ENCODE assay signal across 1 cellular context in the genomic region with DNA sequence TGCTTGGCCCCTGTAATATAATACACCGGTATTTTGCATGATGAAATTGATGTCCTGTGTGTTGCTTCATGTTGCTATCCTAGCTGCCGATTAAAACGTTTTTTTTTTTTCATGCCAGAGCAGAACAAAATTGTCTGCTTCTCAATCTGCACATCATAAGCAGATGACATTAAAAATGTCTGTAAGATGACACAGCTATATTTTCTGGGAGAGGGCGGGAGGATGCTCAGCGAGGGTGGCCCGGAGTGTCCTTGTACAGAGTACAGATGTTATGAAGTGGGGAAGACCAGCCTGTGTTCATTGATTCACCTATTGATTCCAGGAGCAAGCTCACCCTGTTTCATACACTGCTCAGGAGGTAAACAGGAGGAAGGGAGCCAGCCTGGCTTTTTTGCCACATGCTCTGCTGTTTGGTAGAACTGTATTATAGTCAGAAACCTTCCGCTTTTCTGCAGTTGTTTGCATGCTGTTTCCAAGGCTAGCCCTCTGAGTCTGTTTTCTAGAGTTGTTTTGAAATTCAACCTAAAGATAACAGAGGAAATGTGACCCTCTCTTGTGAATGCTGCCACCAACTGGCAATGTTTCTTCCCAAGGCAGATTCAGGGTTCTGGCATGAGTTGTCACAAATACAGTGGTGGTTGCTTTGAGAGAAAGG.
TF ChIP-seq lines count a peak whose summit lies in the region.

No MANE protein-coding gene starts in this region.

TF ChIP-seq in H1, 55 proteins besides CTCF, POLR2A, EP300 and RAD21 (continued from another document):
- TF ChIP-seq, protein P1, sequence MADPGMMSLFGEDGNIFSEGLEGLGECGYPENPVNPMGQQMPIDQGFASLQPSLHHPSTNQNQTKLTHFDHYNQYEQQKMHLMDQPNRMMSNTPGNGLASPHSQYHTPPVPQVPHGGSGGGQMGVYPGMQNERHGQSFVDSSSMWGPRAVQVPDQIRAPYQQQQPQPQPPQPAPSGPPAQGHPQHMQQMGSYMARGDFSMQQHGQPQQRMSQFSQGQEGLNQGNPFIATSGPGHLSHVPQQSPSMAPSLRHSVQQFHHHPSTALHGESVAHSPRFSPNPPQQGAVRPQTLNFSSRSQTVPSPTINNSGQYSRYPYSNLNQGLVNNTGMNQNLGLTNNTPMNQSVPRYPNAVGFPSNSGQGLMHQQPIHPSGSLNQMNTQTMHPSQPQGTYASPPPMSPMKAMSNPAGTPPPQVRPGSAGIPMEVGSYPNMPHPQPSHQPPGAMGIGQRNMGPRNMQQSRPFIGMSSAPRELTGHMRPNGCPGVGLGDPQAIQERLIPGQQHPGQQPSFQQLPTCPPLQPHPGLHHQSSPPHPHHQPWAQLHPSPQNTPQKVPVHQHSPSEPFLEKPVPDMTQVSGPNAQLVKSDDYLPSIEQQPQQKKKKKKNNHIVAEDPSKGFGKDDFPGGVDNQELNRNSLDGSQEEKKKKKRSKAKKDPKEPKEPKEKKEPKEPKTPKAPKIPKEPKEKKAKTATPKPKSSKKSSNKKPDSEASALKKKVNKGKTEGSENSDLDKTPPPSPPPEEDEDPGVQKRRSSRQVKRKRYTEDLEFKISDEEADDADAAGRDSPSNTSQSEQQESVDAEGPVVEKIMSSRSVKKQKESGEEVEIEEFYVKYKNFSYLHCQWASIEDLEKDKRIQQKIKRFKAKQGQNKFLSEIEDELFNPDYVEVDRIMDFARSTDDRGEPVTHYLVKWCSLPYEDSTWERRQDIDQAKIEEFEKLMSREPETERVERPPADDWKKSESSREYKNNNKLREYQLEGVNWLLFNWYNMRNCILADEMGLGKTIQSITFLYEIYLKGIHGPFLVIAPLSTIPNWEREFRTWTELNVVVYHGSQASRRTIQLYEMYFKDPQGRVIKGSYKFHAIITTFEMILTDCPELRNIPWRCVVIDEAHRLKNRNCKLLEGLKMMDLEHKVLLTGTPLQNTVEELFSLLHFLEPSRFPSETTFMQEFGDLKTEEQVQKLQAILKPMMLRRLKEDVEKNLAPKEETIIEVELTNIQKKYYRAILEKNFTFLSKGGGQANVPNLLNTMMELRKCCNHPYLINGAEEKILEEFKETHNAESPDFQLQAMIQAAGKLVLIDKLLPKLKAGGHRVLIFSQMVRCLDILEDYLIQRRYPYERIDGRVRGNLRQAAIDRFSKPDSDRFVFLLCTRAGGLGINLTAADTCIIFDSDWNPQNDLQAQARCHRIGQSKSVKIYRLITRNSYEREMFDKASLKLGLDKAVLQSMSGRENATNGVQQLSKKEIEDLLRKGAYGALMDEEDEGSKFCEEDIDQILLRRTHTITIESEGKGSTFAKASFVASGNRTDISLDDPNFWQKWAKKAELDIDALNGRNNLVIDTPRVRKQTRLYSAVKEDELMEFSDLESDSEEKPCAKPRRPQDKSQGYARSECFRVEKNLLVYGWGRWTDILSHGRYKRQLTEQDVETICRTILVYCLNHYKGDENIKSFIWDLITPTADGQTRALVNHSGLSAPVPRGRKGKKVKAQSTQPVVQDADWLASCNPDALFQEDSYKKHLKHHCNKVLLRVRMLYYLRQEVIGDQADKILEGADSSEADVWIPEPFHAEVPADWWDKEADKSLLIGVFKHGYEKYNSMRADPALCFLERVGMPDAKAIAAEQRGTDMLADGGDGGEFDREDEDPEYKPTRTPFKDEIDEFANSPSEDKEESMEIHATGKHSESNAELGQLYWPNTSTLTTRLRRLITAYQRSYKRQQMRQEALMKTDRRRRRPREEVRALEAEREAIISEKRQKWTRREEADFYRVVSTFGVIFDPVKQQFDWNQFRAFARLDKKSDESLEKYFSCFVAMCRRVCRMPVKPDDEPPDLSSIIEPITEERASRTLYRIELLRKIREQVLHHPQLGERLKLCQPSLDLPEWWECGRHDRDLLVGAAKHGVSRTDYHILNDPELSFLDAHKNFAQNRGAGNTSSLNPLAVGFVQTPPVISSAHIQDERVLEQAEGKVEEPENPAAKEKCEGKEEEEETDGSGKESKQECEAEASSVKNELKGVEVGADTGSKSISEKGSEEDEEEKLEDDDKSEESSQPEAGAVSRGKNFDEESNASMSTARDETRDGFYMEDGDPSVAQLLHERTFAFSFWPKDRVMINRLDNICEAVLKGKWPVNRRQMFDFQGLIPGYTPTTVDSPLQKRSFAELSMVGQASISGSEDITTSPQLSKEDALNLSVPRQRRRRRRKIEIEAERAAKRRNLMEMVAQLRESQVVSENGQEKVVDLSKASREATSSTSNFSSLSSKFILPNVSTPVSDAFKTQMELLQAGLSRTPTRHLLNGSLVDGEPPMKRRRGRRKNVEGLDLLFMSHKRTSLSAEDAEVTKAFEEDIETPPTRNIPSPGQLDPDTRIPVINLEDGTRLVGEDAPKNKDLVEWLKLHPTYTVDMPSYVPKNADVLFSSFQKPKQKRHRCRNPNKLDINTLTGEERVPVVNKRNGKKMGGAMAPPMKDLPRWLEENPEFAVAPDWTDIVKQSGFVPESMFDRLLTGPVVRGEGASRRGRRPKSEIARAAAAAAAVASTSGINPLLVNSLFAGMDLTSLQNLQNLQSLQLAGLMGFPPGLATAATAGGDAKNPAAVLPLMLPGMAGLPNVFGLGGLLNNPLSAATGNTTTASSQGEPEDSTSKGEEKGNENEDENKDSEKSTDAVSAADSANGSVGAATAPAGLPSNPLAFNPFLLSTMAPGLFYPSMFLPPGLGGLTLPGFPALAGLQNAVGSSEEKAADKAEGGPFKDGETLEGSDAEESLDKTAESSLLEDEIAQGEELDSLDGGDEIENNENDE (IDR thresholded peaks at IDR 0.05; ENCODE audit: insufficient replicate concordance, low read length): no peak
- TF ChIP-seq, protein P2, sequence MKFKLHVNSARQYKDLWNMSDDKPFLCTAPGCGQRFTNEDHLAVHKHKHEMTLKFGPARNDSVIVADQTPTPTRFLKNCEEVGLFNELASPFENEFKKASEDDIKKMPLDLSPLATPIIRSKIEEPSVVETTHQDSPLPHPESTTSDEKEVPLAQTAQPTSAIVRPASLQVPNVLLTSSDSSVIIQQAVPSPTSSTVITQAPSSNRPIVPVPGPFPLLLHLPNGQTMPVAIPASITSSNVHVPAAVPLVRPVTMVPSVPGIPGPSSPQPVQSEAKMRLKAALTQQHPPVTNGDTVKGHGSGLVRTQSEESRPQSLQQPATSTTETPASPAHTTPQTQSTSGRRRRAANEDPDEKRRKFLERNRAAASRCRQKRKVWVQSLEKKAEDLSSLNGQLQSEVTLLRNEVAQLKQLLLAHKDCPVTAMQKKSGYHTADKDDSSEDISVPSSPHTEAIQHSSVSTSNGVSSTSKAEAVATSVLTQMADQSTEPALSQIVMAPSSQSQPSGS (IDR thresholded peaks at IDR 0.05; ENCODE audit: low read length): no peak
- TF ChIP-seq CBX5 (IDR thresholded peaks at IDR 0.05; ENCODE audit: low read depth, low read length): no peak
